ENCODE assay signal across 9 cellular contexts in the genomic region with DNA sequence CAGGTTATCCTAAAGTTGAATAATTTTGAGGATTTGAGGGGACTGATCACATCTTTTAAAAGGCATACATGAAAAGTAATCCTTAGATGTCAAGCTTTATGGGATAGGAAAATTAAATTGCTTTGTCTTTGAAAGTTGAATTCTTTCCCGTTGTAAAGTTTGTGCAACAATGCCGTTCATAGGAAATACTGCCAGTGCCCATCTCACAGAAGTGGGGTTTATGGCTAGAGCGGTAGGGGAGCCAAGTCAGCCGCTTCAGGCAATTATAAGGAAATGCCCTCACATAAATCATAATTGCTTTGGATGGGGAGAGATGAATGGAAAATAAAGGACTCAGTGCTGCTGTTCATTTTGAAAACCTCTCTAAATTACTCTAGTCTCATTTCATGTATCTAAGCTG. TPM values are rescaled to one million over a fixed set of nuclear protein-coding genes. Genes with fewer than 3 reads are reported as not detected.
DNase-seq lines count a peak whose midpoint lies in the region; ATAC-seq and TF ChIP-seq lines count a peak whose summit lies in the region.
"Had no signal": no experiment of that assay in that cellular context is flagged by ENCODE, and none has a peak within 500 bp of the region (broad histone marks: within the 10 kb centered on the region; RNA-seq: fewer than 3 reads in every experiment).

No MANE protein-coding gene starts in this region.

- H4K91ac ChIP-seq in IMR-90 (ENCODE audit: insufficient read depth, low read depth, low read length), result no peak overlapping the region

- CTCF ChIA-PET in IMR-90 (lab: Yijun Ruan, JAX), result interaction anchor here (0.6 to 1.7 kb wide), 14 partner anchors 10 to 849 kb away, joined by 3 to 9 read pairs (median 4); a partner anchor contains a TSS

- no peak overlapping the region for H3K14ac ChIP-seq in IMR-90 (replicated peaks; ENCODE audit: low read depth, low read length)

- no peak for TF ChIP-seq POLR2A in IMR-90 (IDR thresholded peaks at IDR 0.05; ENCODE audit: low read depth, low read length)
- no peak for TF ChIP-seq POLR2A in esophagus muscularis mucosa (IDR thresholded peaks at IDR 0.05; ENCODE audit: low read depth)

- peak overlapping the region in 3 of 11 experiments; percentile 2 to 54 (median 6); a peak in 1 of 22 replicates for H3K9ac ChIP-seq in BLaER1 treated with 17β-estradiol and CSF1 and Interleukin-3, amounts not matched to agents 10 nM and 100 nM
- H3K9ac ChIP-seq in IMR-90 (ENCODE audit: low read depth, low read length) (peak overlapping the region; percentile 48; the same call in 1 of the 2 replicates), rectal smooth muscle tissue (ENCODE audit: low read length) (peak overlapping the region; percentile 28)

- H3K4me1 ChIP-seq in BLaER1 treated with 17β-estradiol and CSF1 and Interleukin-3, amounts not matched to agents 10 nM and 100 nM, result peaks cover 16 to 23% (median 18%) of the 10 kb centered on the region in 10 experiments
- H3K4me1 ChIP-seq in IMR-90 (ENCODE audit: control insufficient read depth, insufficient read depth, low read length), result peaks cover 5% of the 10 kb centered on the region
- peaks cover 7 to 39% (median 32%) of the 10 kb centered on the region in 4 donors for H3K4me1 ChIP-seq in esophagus muscularis mucosa
- H3K4me1 ChIP-seq in rectal smooth muscle tissue (ENCODE audit: control insufficient read depth, insufficient read depth, low read length), result peaks cover 16% of the 10 kb centered on the region

- H4K8ac ChIP-seq in IMR-90 (ENCODE audit: low read depth in 2 of 2, low read length in 2 of 2), result no peak overlapping the region

- no peak overlapping the region for H2BK20ac ChIP-seq in IMR-90 (ENCODE audit: low read depth, low read length)

- no peak overlapping the region for H3K4ac ChIP-seq in IMR-90 (ENCODE audit: low read depth, low read length)

- in situ Hi-C loops in IMR-90 (cut with MboI; ENCODE audit: low sequenced_read_pairs), result no loop called here

- dilution Hi-C loops in IMR-90 (cut with HindIII; ENCODE audit: low sequenced_read_pairs, unreplicated experiment), result no loop called here

- H3K9me1 ChIP-seq in IMR-90 (ENCODE audit: insufficient read depth, low read length), result no peaks in the 10 kb centered on the region

- no peak for ATAC-seq in IMR-90 (ENCODE audit: low read depth)
- ATAC-seq in GM19395 (IDR thresholded peaks at IDR 0.05; ENCODE audit: unreplicated experiment), result no peak
- ATAC-seq in HG02610 (IDR thresholded peaks at IDR 0.05; ENCODE audit: unreplicated experiment), result no peak
- ATAC-seq: left ventricle myocardium superior had no signal

- peak overlapping the region; percentile 68 for H2BK5ac ChIP-seq in IMR-90 (ENCODE audit: low read depth, low read length, poor library complexity, severe bottlenecking)

- WGBS in IMR-90 (ENCODE audit: extremely low coverage in 2 of 2, insufficient read length in 1 of 2), 2 experiments, result no CpG with 5 or more reads among the region's 4 CpGs
- WGBS in esophagus muscularis mucosa, result 34% methylated on average over 4 of the region's 4 CpGs

- TF ChIP-seq EP300 in esophagus muscularis mucosa (IDR thresholded peaks at IDR 0.05), result no peak

- intact Hi-C loops in IMR-90 (cut with micrococcal nuclease) (loop anchor here (1.0 to 5.0 kb wide), 2 partner anchors 497 to 688 kb away; no protein-coding TSS in a partner anchor), esophagus muscularis mucosa (cut with DNase I) (loop anchor here (5.0 to 10.0 kb wide), 2 partner anchors 131 to 498 kb away; a partner anchor contains a TSS)

- H3K4me3 ChIP-seq in BLaER1 treated with 17β-estradiol and CSF1 and Interleukin-3, amounts not matched to agents 10 nM and 100 nM, result no peak overlapping the region
- H3K4me3 ChIP-seq in IMR-90 (ENCODE audit: insufficient read depth, low read depth, low read length) (no peak overlapping the region), esophagus muscularis mucosa (no peak overlapping the region), rectal smooth muscle tissue (ENCODE audit: low read length) (no peak overlapping the region)

- H3K9me3 ChIP-seq in BLaER1 treated with 17β-estradiol and CSF1 and Interleukin-3, amounts not matched to agents 10 nM and 100 nM (replicated peaks in 1 of 11), result no peaks in the 10 kb centered on the region
- H3K9me3 ChIP-seq in IMR-90 (ENCODE audit: control insufficient read depth, insufficient read depth, low read length) (no peaks in the 10 kb centered on the region), esophagus muscularis mucosa (no peaks in the 10 kb centered on the region)

- DNase-seq in IMR-90 (no peak), esophagus muscularis mucosa (ENCODE audit: extremely low spot score) (no peak), NCI-H1694 (lab: John Stamatoyannopoulos, UW) (no peak), anterior cingulate cortex (lab: John Stamatoyannopoulos, UW) (no peak)
- DNase-seq: left ventricle myocardium superior had no signal

- H2AFZ ChIP-seq in IMR-90 (replicated peaks; ENCODE audit: low read length, poor library complexity), result no peak overlapping the region

- H4K5ac ChIP-seq in IMR-90 (ENCODE audit: low read depth, low read length), result no peak overlapping the region

- peaks cover 79 to 99% (median 93%) of the 10 kb centered on the region in 11 experiments for H3K36me3 ChIP-seq in BLaER1 treated with 17β-estradiol and CSF1 and Interleukin-3, amounts not matched to agents 10 nM and 100 nM
- H3K36me3 ChIP-seq in IMR-90 (ENCODE audit: control insufficient read depth, insufficient read depth, low read length) (peaks cover 35% of the 10 kb centered on the region), esophagus muscularis mucosa (peaks cover 12 to 69% (median 50%) of the 10 kb centered on the region in 4 donors), rectal smooth muscle tissue (ENCODE audit: control insufficient read depth, insufficient read depth, low read length) (peaks cover 7% of the 10 kb centered on the region)

- peak overlapping the region in 4 of 11 experiments; percentile 20 to 45 (median 33); a peak in 4 of 22 replicates for H3K27ac ChIP-seq in BLaER1 treated with 17β-estradiol and CSF1 and Interleukin-3, amounts not matched to agents 10 nM and 100 nM
- H3K27ac ChIP-seq in IMR-90 (ENCODE audit: insufficient read depth, low read length) (peak overlapping the region; percentile 32; the same call in 1 of the 2 replicates), esophagus muscularis mucosa (replicated peaks in 1 of 4) (peak overlapping the region; percentile 63 to 73 (median 68)), rectal smooth muscle tissue (ENCODE audit: low read depth, low read length) (peak overlapping the region; percentile 63)

- H3K23ac ChIP-seq in IMR-90 (ENCODE audit: low read depth, low read length), result no peak overlapping the region

- POLR2A ChIA-PET in IMR-90 (lab: Charles Lee; ENCODE audit: unreplicated experiment), result interaction anchor here (0.6 kb wide), 1 partner anchor 21 kb away, joined by 10 read pairs; no protein-coding TSS in a partner anchor

- TF ChIP-seq CTCF in IMR-90 (conservative IDR thresholded peaks at IDR 0.05; ENCODE audit: low read depth, low read length) (no peak), esophagus muscularis mucosa (IDR thresholded peaks at IDR 0.05) (no peak)

- H2BK15ac ChIP-seq in IMR-90 (ENCODE audit: low read depth, low read length), result no peak overlapping the region

- no peaks in the 10 kb centered on the region for H3K27me3 ChIP-seq in BLaER1 treated with 17β-estradiol and CSF1 and Interleukin-3, amounts not matched to agents 10 nM and 100 nM
- H3K27me3 ChIP-seq in IMR-90 (ENCODE audit: control insufficient read depth, insufficient read depth, low read length), result no peaks in the 10 kb centered on the region
- H3K27me3 ChIP-seq in esophagus muscularis mucosa, result no peaks in the 10 kb centered on the region
- H3K27me3 ChIP-seq in rectal smooth muscle tissue (ENCODE audit: control insufficient read depth, insufficient read depth, low read length), result no peaks in the 10 kb centered on the region

- peaks cover 7 to 99% (median 72%) of the 10 kb centered on the region in 11 experiments; a peak in 21 of 22 replicates for H4K20me1 ChIP-seq in BLaER1 treated with 17β-estradiol and CSF1 and Interleukin-3, amounts not matched to agents 10 nM and 100 nM
- 0 out of 2 replicates have a peak, but pooled peaks cover 3% of the 10 kb centered on the region for H4K20me1 ChIP-seq in IMR-90 (ENCODE audit: insufficient read depth, low read length)

- no peak overlapping the region for H3K56ac ChIP-seq in IMR-90 (ENCODE audit: extremely low read depth, insufficient read depth, low read length)

- no peak overlapping the region for H3K18ac ChIP-seq in IMR-90 (ENCODE audit: low read depth, low read length)

- no peak overlapping the region for H2AK9ac ChIP-seq in IMR-90 (replicated peaks; ENCODE audit: low read depth, low read length, poor library complexity)

- no TSS peak for BruUV-seq in IMR-90 (replicated peaks; lab: Mats Ljungman, UMichigan)

- no peak overlapping the region for H2BK120ac ChIP-seq in IMR-90 (ENCODE audit: low read depth, low read length)

- peaks cover 24 to 27% of the 10 kb centered on the region in 2 experiments; a peak in 3 of 4 replicates for H3K79me1 ChIP-seq in IMR-90 (ENCODE audit: low read depth in 1 of 2, low read length in 2 of 2)

- no peak overlapping the region for H2AK5ac ChIP-seq in IMR-90 (ENCODE audit: low read depth, low read length)

- no peak for TF ChIP-seq RAD21 in IMR-90 (IDR thresholded peaks at IDR 0.05; ENCODE audit: low read length)

- H3K4me2 ChIP-seq in BLaER1 treated with 17β-estradiol and CSF1 and Interleukin-3, amounts not matched to agents 10 nM and 100 nM, result peak overlapping the region in 9 of 11 experiments; percentile 12 to 64 (median 35); a peak in 9 of 22 replicates
- H3K4me2 ChIP-seq in IMR-90 (ENCODE audit: low read depth, low read length), result no peak overlapping the region

TF ChIP-seq in IMR-90, 13 proteins besides CTCF, POLR2A, EP300 and RAD21:
- no peak for TF ChIP-seq CHD1 (IDR thresholded peaks at IDR 0.05; ENCODE audit: low read depth, low read length)

RNA-seq across cellular contexts. Expression of a gene that starts 18.1 kb away (rescaled TPM):
- total RNA-seq in IMR-90 (2012; rRNA removed), result 171 and 203 TPM in 2 replicates
- polyA plus RNA-seq in IMR-90 (2012; rRNA removed), result 100 and 108 TPM in 2 replicates
- 49.7 and 92.5 TPM in 2 replicates for polyA plus RNA-seq in IMR-90 (2012; cell fraction: cytosol; rRNA removed)
- polyA plus RNA-seq in IMR-90 (2012; cell fraction: nucleus; rRNA removed; ENCODE audit: low replicate concordance), result 21.9 and 60.9 TPM in 2 replicates
- total RNA-seq in esophagus muscularis mucosa, result 10 to 100 TPM; 46.9 to 50.2 (median 48.5) TPM

RNA-seq across cellular contexts. Expression of a gene that starts 18.4 kb away (rescaled TPM):
- total RNA-seq in IMR-90 (2012; rRNA removed) (70.1 and 74.2 TPM in 2 replicates), esophagus muscularis mucosa (10 to 100 TPM; 19.9 to 23.7 (median 21.4) TPM)
- polyA plus RNA-seq in IMR-90 (2012; rRNA removed), result 68.7 and 74.6 TPM in 2 replicates
- 25.9 and 61.6 TPM in 2 replicates for polyA plus RNA-seq in IMR-90 (2012; cell fraction: cytosol; rRNA removed)
- polyA plus RNA-seq in IMR-90 (2012; cell fraction: nucleus; rRNA removed; ENCODE audit: low replicate concordance), result 14.5 and 65.6 TPM in 2 replicates
